22 cellular contexts compared by ENCODE assay signal in the genomic region with DNA sequence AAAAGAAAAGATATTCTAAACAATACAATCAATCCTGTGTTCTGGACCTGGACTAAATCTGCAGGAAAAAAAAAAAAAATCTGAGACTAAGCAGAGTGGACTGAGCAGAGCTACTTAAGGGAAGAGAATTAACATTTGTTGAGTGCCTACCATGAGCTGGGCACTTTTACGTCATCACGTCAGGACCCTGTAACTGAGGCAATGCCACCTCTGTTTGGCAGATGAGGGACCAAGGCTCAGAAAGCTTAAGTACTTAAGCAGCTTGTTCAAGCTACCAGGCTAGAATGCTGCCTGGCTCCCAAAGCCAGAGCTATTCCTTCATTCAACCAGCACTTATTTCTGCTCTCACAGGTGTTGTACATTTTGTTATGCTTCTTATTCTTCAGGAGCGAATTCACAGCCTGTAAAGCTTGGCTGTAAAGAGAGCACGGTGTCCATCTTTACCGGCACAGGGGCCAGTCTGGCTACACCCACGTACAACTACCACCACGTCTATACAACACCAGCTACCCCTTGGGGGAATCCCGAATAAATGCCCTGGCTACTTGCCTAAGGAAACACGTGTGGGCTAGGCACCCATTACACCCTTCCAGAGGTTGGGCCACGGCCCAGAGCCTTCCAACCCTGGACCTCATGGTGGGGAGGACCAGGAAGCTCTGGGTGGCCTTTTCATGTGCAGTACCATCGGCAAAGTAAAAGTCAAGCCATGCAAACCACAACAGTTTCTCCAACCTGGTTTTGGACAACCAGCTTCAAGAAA. TPM values are rescaled to one million over a fixed set of nuclear protein-coding genes. Genes with fewer than 3 reads are reported as not detected.
DNase-seq lines count a peak whose midpoint lies in the region; ATAC-seq and TF ChIP-seq lines count a peak whose summit lies in the region.
"Had no signal": no experiment of that assay in that cellular context is flagged by ENCODE, and none has a peak within 500 bp of the region (broad histone marks: within the 10 kb centered on the region; RNA-seq: fewer than 3 reads in every experiment).

No MANE protein-coding gene starts in this region.

- H3K27me3 Mint-ChIP-seq in natural killer cell (ENCODE audit: low read depth in 2 of 2) (no peaks in the 10 kb centered on the region), nephron progenitor cell (ENCODE audit: low read depth, poor library complexity) (peaks cover 3% of the 10 kb centered on the region)
- no peaks in the 10 kb centered on the region for H3K27me3 Mint-ChIP-seq in natural killer cell treated with Interleukin-12 subunit alpha and Interleukin-12 subunit beta and Interleukin-15 and Interleukin-18, amount 100 ng/mL, for 72 hours

- H3K36me3 Mint-ChIP-seq in natural killer cell (no peaks in the 10 kb centered on the region), nephron progenitor cell (ENCODE audit: low read depth) (peaks cover 73% of the 10 kb centered on the region)
- no peaks in the 10 kb centered on the region for H3K36me3 Mint-ChIP-seq in natural killer cell treated with Interleukin-12 subunit alpha and Interleukin-12 subunit beta and Interleukin-15 and Interleukin-18, amount 100 ng/mL, for 72 hours

- no peak for TF ChIP-seq POLR2A in vagina (IDR thresholded peaks at IDR 0.05)

- H3K4me3 ChIP-seq in endocrine pancreas (ENCODE audit: control insufficient read depth, insufficient read depth, low read length) (peak overlapping the region; percentile 81), vagina (no peak overlapping the region), right cardiac atrium (ENCODE audit: low read length) (no peak overlapping the region)
- H3K4me3 ChIP-seq: BLaER1 treated with 17β-estradiol and CSF1 and Interleukin-3, amounts not matched to agents 10 nM and 100 nM; body of pancreas; right atrium auricular region; upper lobe of right lung had no signal

- 77% methylated on average over 11 of the region's 11 CpGs for WGBS in right cardiac atrium

- ATAC-seq in natural killer cell (no peak), right cardiac atrium (no peak), HG02852 (IDR thresholded peaks at IDR 0.05; ENCODE audit: unreplicated experiment) (no peak)
- no peak for ATAC-seq in natural killer cell treated with Interleukin-12 subunit alpha and Interleukin-12 subunit beta and Interleukin-15 and Interleukin-18, amount 100 ng/mL, for 72 hours
- ATAC-seq: upper lobe of right lung had no signal

- H3K27ac ChIP-seq in vagina = peak overlapping the region; percentile 18
- H3K27ac ChIP-seq in right cardiac atrium (ENCODE audit: low read length) = no peak overlapping the region
- H3K27ac ChIP-seq: body of pancreas, right atrium auricular region, upper lobe of right lung had no signal

- H3K9me3 Mint-ChIP-seq in natural killer cell (no peaks in the 10 kb centered on the region), nephron progenitor cell (peaks cover 42% of the 10 kb centered on the region)
- H3K9me3 Mint-ChIP-seq in natural killer cell treated with Interleukin-12 subunit alpha and Interleukin-12 subunit beta and Interleukin-15 and Interleukin-18, amount 100 ng/mL, for 72 hours = no peaks in the 10 kb centered on the region

- H3K4me3 Mint-ChIP-seq in natural killer cell (no peak overlapping the region), nephron progenitor cell (no peak overlapping the region)
- H3K4me3 Mint-ChIP-seq in natural killer cell treated with Interleukin-12 subunit alpha and Interleukin-12 subunit beta and Interleukin-15 and Interleukin-18, amount 100 ng/mL, for 72 hours = no peak overlapping the region

- peaks cover 7% of the 10 kb centered on the region for H3K4me1 ChIP-seq in endocrine pancreas (ENCODE audit: control insufficient read depth, insufficient read depth, low read length)
- H3K4me1 ChIP-seq in vagina = peaks cover 23% of the 10 kb centered on the region
- H3K4me1 ChIP-seq in right cardiac atrium (ENCODE audit: control insufficient read depth, insufficient read depth, low read length) = peaks cover 5% of the 10 kb centered on the region
- H3K4me1 ChIP-seq: body of pancreas, upper lobe of right lung had no signal

- no peaks in the 10 kb centered on the region for H3K27me3 ChIP-seq in endocrine pancreas (ENCODE audit: control insufficient read depth, insufficient read depth, low read length)
- H3K27me3 ChIP-seq in vagina = no peaks in the 10 kb centered on the region
- H3K27me3 ChIP-seq in right cardiac atrium (ENCODE audit: control insufficient read depth, insufficient read depth) = no peaks in the 10 kb centered on the region
- H3K27me3 ChIP-seq: BLaER1 treated with 17β-estradiol and CSF1 and Interleukin-3, amounts not matched to agents 10 nM and 100 nM; body of pancreas; heart right ventricle; right atrium auricular region; upper lobe of right lung had no signal

- no peak for TF ChIP-seq CTCF in natural killer cell (IDR thresholded peaks at IDR 0.05)
- no peak for TF ChIP-seq CTCF in nephron progenitor cell (IDR thresholded peaks at IDR 0.05)
- no peak for TF ChIP-seq CTCF in vagina (IDR thresholded peaks at IDR 0.05)

- intact Hi-C loops in natural killer cell (cut with micrococcal nuclease) = no loop called here
- intact Hi-C loops in vagina (cut with DNase I) = no loop called here
- intact Hi-C loops in right cardiac atrium (cut with DNase I) = no loop called here

- H3K4me1 Mint-ChIP-seq in natural killer cell (peaks cover 34 to 43% of the 10 kb centered on the region in 2 donors), nephron progenitor cell (peaks cover 30% of the 10 kb centered on the region)
- H3K4me1 Mint-ChIP-seq in natural killer cell treated with Interleukin-12 subunit alpha and Interleukin-12 subunit beta and Interleukin-15 and Interleukin-18, amount 100 ng/mL, for 72 hours (ENCODE audit: low read depth in 2 of 2) = peaks cover 27 to 28% of the 10 kb centered on the region in 2 donors

- DNase-seq in natural killer cell (no peak), nephron progenitor cell (no peak), vagina (ENCODE audit: extremely low spot score in 2 of 2) (no peak), right cardiac atrium (no peak), amniotic stem cell (lab: John Stamatoyannopoulos, UW) (no peak)
- DNase-seq in natural killer cell treated with Interleukin-12 subunit alpha and Interleukin-12 subunit beta and Interleukin-15 and Interleukin-18, amount 100 ng/mL, for 72 hours (ENCODE audit: low spot score) = no peak
- DNase-seq: activated CD4-positive, alpha-beta T cell treated with anti-CD3 and anti-CD28 coated beads for 48 hours; activated T-cell treated with anti-CD3 and anti-CD28 coated beads, Interleukin-2, amount 50 U/mL, for 1 hour; body of pancreas; KG1; left cardiac atrium; MM.1S; NCI-H1417 treated with DMSO at 0.1 percent for 48 hours; NCI-H748 treated with DMSO at 0.1 percent for 48 hours; stimulated activated CD4-positive, alpha-beta T cell treated with anti-CD3 and anti-CD28 coated beads, Interleukin-2, amount 100 ng/mL, for 48 hours; upper lobe of right lung had no signal

- H3K9ac ChIP-seq in endocrine pancreas (ENCODE audit: control insufficient read depth, insufficient read depth, low read length) = no peak overlapping the region
- H3K9ac ChIP-seq: BLaER1 treated with 17β-estradiol and CSF1 and Interleukin-3, amounts not matched to agents 10 nM and 100 nM had no signal

- no peaks in the 10 kb centered on the region for H3K9me3 ChIP-seq in endocrine pancreas (ENCODE audit: control insufficient read depth, low read length)
- no peaks in the 10 kb centered on the region for H3K9me3 ChIP-seq in vagina
- no peaks in the 10 kb centered on the region for H3K9me3 ChIP-seq in right cardiac atrium (ENCODE audit: control insufficient read depth, low read length)
- H3K9me3 ChIP-seq: body of pancreas, heart right ventricle, right atrium auricular region, upper lobe of right lung had no signal

- H3K36me3 ChIP-seq in endocrine pancreas (ENCODE audit: control insufficient read depth, insufficient read depth, low read length) (no peaks in the 10 kb centered on the region), vagina (no peaks in the 10 kb centered on the region)
- H3K36me3 ChIP-seq: heart right ventricle, right atrium auricular region, upper lobe of right lung had no signal

- H3K27ac Mint-ChIP-seq in natural killer cell (peak overlapping the region; percentile 88 to 89), nephron progenitor cell (peak overlapping the region; percentile 73)
- H3K27ac Mint-ChIP-seq in natural killer cell treated with Interleukin-12 subunit alpha and Interleukin-12 subunit beta and Interleukin-15 and Interleukin-18, amount 100 ng/mL, for 72 hours = peak overlapping the region in 1 of 2 donors; percentile 92

RNA-seq across cellular contexts. Expression of a gene that starts 27.0 kb away (rescaled TPM):
- total RNA-seq in natural killer cell = 10 to 100 TPM; 20.1 to 29.3 (median 21.6) TPM
- total RNA-seq in natural killer cell treated with Interleukin-12 subunit alpha and Interleukin-12 subunit beta and Interleukin-15 and Interleukin-18, amount 100 ng/mL, for 72 hours = 1 to 10 TPM; 1.8 to 3.5 TPM
- total RNA-seq in vagina = 11.5 TPM
- 1 to 10 TPM; 2.8 to 6.7 (median 4.2) TPM for total RNA-seq in right cardiac atrium
- 1.7 TPM for polyA plus RNA-seq in right cardiac atrium
- total RNA-seq: T-helper 2 cell treated with Interferon-gamma antibody and Interleukin-4, amounts not matched to agents 100 ng/mL and 5 ng/mL, for 36 hours had no signal
